In genomic region chr20:37308098-37309050, GRCh38 we compare ENCODE assay signal across 9 cellular contexts. TPM values are rescaled to one million over a fixed set of nuclear protein-coding genes. Genes with fewer than 3 reads are reported as not detected.
A peak's percentile ranks its signal among the peaks of the same experiment; 100 is the strongest.
DNase-seq lines count a peak whose midpoint lies in the region; ATAC-seq and TF ChIP-seq lines count a peak whose summit lies in the region.
"Had no signal": no experiment of that assay in that cellular context is flagged by ENCODE, and none has a peak within 500 bp of the region (broad histone marks: within the 10 kb centered on the region; RNA-seq: fewer than 3 reads in every experiment).

No MANE protein-coding gene starts in this region.

- peak overlapping the region; percentile 70 for H3K9ac ChIP-seq in OCI-LY3 (ENCODE audit: low read length)

- TF ChIP-seq CTCF in OCI-LY3 (IDR thresholded peaks at IDR 0.05; ENCODE audit: low read depth, low read length) (no peak), nephron (IDR thresholded peaks at IDR 0.05; ENCODE audit: unreplicated experiment in 3 of 3) (no peak)

- H3K27me3 ChIP-seq in OCI-LY3 (ENCODE audit: low read depth, low read length) (no peaks in the 10 kb centered on the region), HAP-1 (ENCODE audit: low read depth) (no peaks in the 10 kb centered on the region)

- H3K4me1 Mint-ChIP-seq in nephron (peaks cover 64% of the 10 kb centered on the region), immature natural killer cell (peaks cover 3 to 6% of the 10 kb centered on the region in 2 donors)

- H4K20me1 ChIP-seq in OCI-LY3 (ENCODE audit: insufficient read depth, low read length) = no peaks in the 10 kb centered on the region

- H3K4me3 Mint-ChIP-seq in nephron (no peak overlapping the region), immature natural killer cell (no peak overlapping the region)

- peak overlapping the region; percentile 91 for H3K27ac ChIP-seq in OCI-LY3 (ENCODE audit: low read length)

- no peak for DNase-seq in immature natural killer cell
- DNase-seq in NK-92 (lab: John Stamatoyannopoulos, UW; ENCODE audit: unreplicated experiment) = no peak
- no peak for DNase-seq in NCI-H1694 treated with DMSO at 0.1 percent for 48 hours (lab: John Stamatoyannopoulos, UW)
- DNase-seq in HAP-1 (ENCODE audit: low spot score in 2 of 2) = no peak
- DNase-seq: activated CD4-positive, alpha-beta T cell treated with anti-CD3 and anti-CD28 coated beads, Interleukin-2, amount 50 U/mL, for 1 hour had no signal

- H3K4me1 ChIP-seq in OCI-LY3 (ENCODE audit: low read length) (peaks cover 52% of the 10 kb centered on the region), HAP-1 (no peaks in the 10 kb centered on the region)

- no peak overlapping the region for H2AFZ ChIP-seq in OCI-LY3 (ENCODE audit: low read depth, low read length)

- H3K79me2 ChIP-seq in OCI-LY3 (ENCODE audit: low read length) = peaks cover 58% of the 10 kb centered on the region

- H3K4me3 ChIP-seq in OCI-LY3 (ENCODE audit: low read length) (peak overlapping the region; percentile 42), HAP-1 (no peak overlapping the region)

- no peaks in the 10 kb centered on the region for H3K9me3 Mint-ChIP-seq in nephron
- H3K9me3 Mint-ChIP-seq in immature natural killer cell = no peaks in the 10 kb centered on the region

- no peaks in the 10 kb centered on the region for H3K9me3 ChIP-seq in OCI-LY3 (ENCODE audit: insufficient read depth, low read length)
- H3K9me3 ChIP-seq in HAP-1 = no peaks in the 10 kb centered on the region

- in situ Hi-C loops in HAP-1 (cut with MboI; ENCODE audit: low sequenced_read_pairs) = no loop called here

- peak overlapping the region in 2 of 3 experiments; percentile 48 to 66 for H3K27ac Mint-ChIP-seq in nephron
- H3K27ac Mint-ChIP-seq in immature natural killer cell = peak overlapping the region in 1 of 6 donors; percentile 26

- H3K36me3 ChIP-seq in OCI-LY3 (replicated peaks; ENCODE audit: low read depth, low read length) = peaks cover 70% of the 10 kb centered on the region
- H3K36me3 ChIP-seq in HAP-1 (replicated peaks) = peaks cover 13% of the 10 kb centered on the region; the same call in 1 of the 2 replicates

- peak overlapping the region; percentile 69 for H3K4me2 ChIP-seq in OCI-LY3 (ENCODE audit: low read length)

- ATAC-seq in GM18868 (IDR thresholded peaks at IDR 0.05; ENCODE audit: unreplicated experiment) = peak; percentile 96
- ATAC-seq in GM21825 (IDR thresholded peaks at IDR 0.05; ENCODE audit: unreplicated experiment) = peak; percentile 84

- H3K27me3 Mint-ChIP-seq in nephron (ENCODE audit: low read depth) (no peaks in the 10 kb centered on the region), immature natural killer cell (ENCODE audit: low read depth in 3 of 3) (peaks cover 0 to 3% (median 2%) of the 10 kb centered on the region in 3 donors)

- peaks cover 46% of the 10 kb centered on the region for H3K36me3 Mint-ChIP-seq in nephron (ENCODE audit: low read depth)
- peaks cover 7 to 28% (median 15%) of the 10 kb centered on the region in 3 donors for H3K36me3 Mint-ChIP-seq in immature natural killer cell

RNA-seq across cellular contexts. Expression of gene MANBAL, which starts 18.9 kb away (rescaled TPM):
- 10 to 100 TPM in 2 of 3 donors, 1 to 10 TPM in 1; 9.6 to 26.0 (median 23.0) TPM for polyA plus RNA-seq in immature natural killer cell

RNA-seq across cellular contexts. Expression of gene SRC, which starts 37.6 kb away (rescaled TPM):
- polyA plus RNA-seq in immature natural killer cell = 1 to 10 TPM in 1 of 3 donors, under 1 TPM in 1, not detected in 1; 0.82 to 4.1 TPM

RNA-seq across cellular contexts. Expression of gene GHRH, which starts 46.8 kb away (rescaled TPM):
- polyA plus RNA-seq in immature natural killer cell = not detected
